In genomic region chr12:122825773-122826724, GRCh38 we compare ENCODE assay signal across 8 cellular contexts. TPM values are rescaled to one million over a fixed set of nuclear protein-coding genes. Genes with fewer than 3 reads are reported as not detected.
DNase-seq lines count a peak whose midpoint lies in the region; ATAC-seq, FAIRE-seq and TF ChIP-seq lines count a peak whose summit lies in the region.

No MANE protein-coding gene starts in this region.

- H3K4me1 ChIP-seq in PC-3 (ENCODE audit: insufficient read depth, low read length) (peaks cover 1% of the 10 kb centered on the region), sigmoid colon (no peaks in the 10 kb centered on the region)

- H3K4me2 ChIP-seq in PC-3 (ENCODE audit: low read length): peak overlapping the region; percentile 81

- H3K27me3 ChIP-seq in PC-3 (ENCODE audit: low read length) (no peaks in the 10 kb centered on the region), sigmoid colon (no peaks in the 10 kb centered on the region)

- H3F3A ChIP-seq in PC-3 (ENCODE audit: low read length, unreplicated experiment): no peaks in the 10 kb centered on the region

- no TSS peak for BruUV-seq in PC-3 (replicated peaks; lab: Mats Ljungman, UMichigan)

- H3K27ac ChIP-seq in PC-3 (ENCODE audit: low read length) (no peak overlapping the region), sigmoid colon (no peak overlapping the region)

- H3K36me3 ChIP-seq in PC-3 (ENCODE audit: low read depth, low read length) (no peaks in the 10 kb centered on the region), sigmoid colon (no peaks in the 10 kb centered on the region)

- no peaks in the 10 kb centered on the region for H4K20me1 ChIP-seq in PC-3 (ENCODE audit: low read length)

- peak overlapping the region; percentile 64 for H3K4me3 ChIP-seq in PC-3 (ENCODE audit: low read length)
- peak overlapping the region; percentile 48 for H3K4me3 ChIP-seq in fibroblast of pulmonary artery (replicated peaks; ENCODE audit: low read depth, low read length)
- H3K4me3 ChIP-seq in sigmoid colon: peak overlapping the region in 3 of 4 donors; percentile 17 to 37 (median 33)

- WGBS in sigmoid colon, 2 donors: 7 to 38% methylated on average over 22 of the region's 22 CpGs

- FAIRE-seq in GM19239 (lab: Jason Lieb, UNC) (peak; percentile 70), GM12892 (lab: Jason Lieb, UNC) (no peak)

- peak overlapping the region; percentile 3; the same call in 1 of the 2 replicates for H3K9ac ChIP-seq in PC-3 (ENCODE audit: low read length)

- no peaks in the 10 kb centered on the region for H3K9me2 ChIP-seq in PC-3 (replicated peaks; ENCODE audit: low read length)

- TF ChIP-seq EP300 in sigmoid colon (IDR thresholded peaks at IDR 0.05): no peak

- H3K9me3 ChIP-seq in PC-3 (ENCODE audit: low read length): no peaks in the 10 kb centered on the region
- no peaks in the 10 kb centered on the region for H3K9me3 ChIP-seq in sigmoid colon

- CTCF ChIA-PET in PC-3 (lab: Charles Lee): interaction anchor here (0.6 to 1.1 kb wide), 3 partner anchors 32 to 490 kb away, joined by 3 to 6 read pairs (median 3); partner anchors contain the start of genes MPHOSPH9 and MTRFR

- no peak for TF ChIP-seq CTCF in PC-3 (conservative IDR thresholded peaks at IDR 0.05; ENCODE audit: low read depth, low read length)
- TF ChIP-seq CTCF in fibroblast of pulmonary artery (IDR thresholded peaks at IDR 0.05; ENCODE audit: low read length, missing control alignments): no peak
- TF ChIP-seq CTCF in sigmoid colon (IDR thresholded peaks at IDR 0.05): no peak

- intact Hi-C loops in PC-3 (cut with micrococcal nuclease) (no loop called here), sigmoid colon (cut with DNase I) (no loop called here)

- no peaks in the 10 kb centered on the region for H3K79me2 ChIP-seq in PC-3 (ENCODE audit: low read length)

- ATAC-seq in PC-3 (peak; percentile 63), HG03354 (IDR thresholded peaks at IDR 0.05; ENCODE audit: poor library complexity, severe bottlenecking, unreplicated experiment) (no peak)

- DNase-seq in GM19239 (ENCODE audit: insufficient read length, low spot score) (no peak), PC-3 (peak; percentile 45), fibroblast of pulmonary artery (ENCODE audit: low read depth) (peak; percentile 16), sigmoid colon (peak; percentile 59), GOT3 (lab: John Stamatoyannopoulos, UW) (no peak), GM12892 (ENCODE audit: insufficient read length) (no peak), GF-D8 (lab: John Stamatoyannopoulos, UW) (no peak)

- H2AFZ ChIP-seq in PC-3 (ENCODE audit: low read length): peak overlapping the region; percentile 78

- POLR2A ChIA-PET in PC-3 (lab: Charles Lee; ENCODE audit: unreplicated experiment): interaction anchor here (0.5 to 0.7 kb wide), 3 partner anchors 12 to 148 kb away, joined by 3 to 5 read pairs (median 4); no protein-coding TSS in a partner anchor

- TF ChIP-seq POLR2A in sigmoid colon (IDR thresholded peaks at IDR 0.05) (no peak), GM12892 (IDR thresholded peaks at IDR 0.05; ENCODE audit: low read depth, low read length) (no peak)

RNA-seq across cellular contexts. Expression of gene HIP1R, which starts 9.2 kb away (rescaled TPM):
- total RNA-seq in PC-3 (2014; rRNA removed) (46.1 and 83.6 TPM in 2 replicates), sigmoid colon (10 to 100 TPM in 1 of 4 donors, 1 to 10 TPM in 3; 4.2 to 15.2 (median 5.5) TPM)
- polyA plus RNA-seq in sigmoid colon: 10 to 100 TPM; 21.5 to 77.4 (median 24.6) TPM
- 4.4 TPM for polyA plus RNA-seq in GM12892 (2012; ENCODE audit: missing spikeins)

RNA-seq across cellular contexts. Expression of gene CCDC62, which starts 51.7 kb away (rescaled TPM):
- total RNA-seq in PC-3 (2014; rRNA removed): 0.47 and 0.58 TPM in 2 replicates
- total RNA-seq in sigmoid colon: 1 to 10 TPM in 2 of 4 donors, under 1 TPM in 2; 0.66 to 1.8 (median 0.96) TPM
- under 1 TPM in 2 of 3 donors, not detected in 1; 0.20 to 0.60 TPM for polyA plus RNA-seq in sigmoid colon
- 0.47 TPM for polyA plus RNA-seq in GM12892 (2012; ENCODE audit: missing spikeins)

Comparison
In these comparisons a context has a peak if more than half of its experiments do, and no peak if none do; other contexts are left out.
1. DNase-seq: peak in PC-3 (single experiment), fibroblast of pulmonary artery (single experiment) and sigmoid colon (single experiment); none in GM19239 (single experiment), GOT3 (single experiment), GM12892 (single experiment) and GF-D8 (single experiment).
2. Peak in every context shown above with its lines, with median percentiles within 50 percentile points of each other: H3K4me3 ChIP-seq.